2 cellular contexts compared by ENCODE assay signal in the genomic region with DNA sequence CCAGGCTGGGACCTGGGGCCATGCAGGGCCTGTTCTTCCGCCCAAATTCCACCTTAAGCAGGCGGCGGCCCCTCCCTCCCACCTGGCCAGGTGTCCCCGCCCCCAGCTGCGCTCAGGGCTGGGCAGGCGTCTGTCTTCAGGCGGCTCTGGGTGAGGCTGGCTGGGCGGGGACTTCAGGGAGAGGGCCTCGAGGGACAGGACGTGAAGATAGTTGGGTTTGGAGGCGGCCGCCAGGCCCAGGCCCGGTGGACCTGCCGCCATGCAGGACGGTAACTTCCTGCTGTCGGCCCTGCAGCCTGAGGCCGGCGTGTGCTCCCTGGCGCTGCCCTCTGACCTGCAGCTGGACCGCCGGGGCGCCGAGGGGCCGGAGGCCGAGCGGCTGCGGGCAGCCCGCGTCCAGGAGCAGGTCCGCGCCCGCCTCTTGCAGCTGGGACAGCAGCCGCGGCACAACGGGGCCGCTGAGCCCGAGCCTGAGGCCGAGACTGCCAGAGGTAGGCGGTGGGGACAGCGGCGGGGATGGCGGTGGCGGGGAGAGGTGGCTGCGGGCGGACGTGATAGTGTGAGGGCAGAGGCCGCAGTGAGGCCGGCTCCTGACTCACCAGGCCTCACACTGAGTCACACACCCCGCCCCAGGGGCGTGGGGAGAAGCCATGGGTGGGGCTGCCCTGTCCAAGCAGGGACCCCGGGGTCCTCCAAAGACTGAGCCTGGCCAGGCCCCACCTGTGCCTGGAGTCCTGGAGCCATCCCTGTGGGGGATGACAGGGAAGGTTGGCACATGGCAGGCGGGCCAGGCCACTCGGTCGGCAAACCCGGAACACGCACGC.
A peak's percentile ranks its signal among the peaks of the same experiment; 100 is the strongest.
TF ChIP-seq lines count a peak whose summit lies in the region.

A gene with protein sequence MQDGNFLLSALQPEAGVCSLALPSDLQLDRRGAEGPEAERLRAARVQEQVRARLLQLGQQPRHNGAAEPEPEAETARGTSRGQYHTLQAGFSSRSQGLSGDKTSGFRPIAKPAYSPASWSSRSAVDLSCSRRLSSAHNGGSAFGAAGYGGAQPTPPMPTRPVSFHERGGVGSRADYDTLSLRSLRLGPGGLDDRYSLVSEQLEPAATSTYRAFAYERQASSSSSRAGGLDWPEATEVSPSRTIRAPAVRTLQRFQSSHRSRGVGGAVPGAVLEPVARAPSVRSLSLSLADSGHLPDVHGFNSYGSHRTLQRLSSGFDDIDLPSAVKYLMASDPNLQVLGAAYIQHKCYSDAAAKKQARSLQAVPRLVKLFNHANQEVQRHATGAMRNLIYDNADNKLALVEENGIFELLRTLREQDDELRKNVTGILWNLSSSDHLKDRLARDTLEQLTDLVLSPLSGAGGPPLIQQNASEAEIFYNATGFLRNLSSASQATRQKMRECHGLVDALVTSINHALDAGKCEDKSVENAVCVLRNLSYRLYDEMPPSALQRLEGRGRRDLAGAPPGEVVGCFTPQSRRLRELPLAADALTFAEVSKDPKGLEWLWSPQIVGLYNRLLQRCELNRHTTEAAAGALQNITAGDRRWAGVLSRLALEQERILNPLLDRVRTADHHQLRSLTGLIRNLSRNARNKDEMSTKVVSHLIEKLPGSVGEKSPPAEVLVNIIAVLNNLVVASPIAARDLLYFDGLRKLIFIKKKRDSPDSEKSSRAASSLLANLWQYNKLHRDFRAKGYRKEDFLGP (plus strand): TSS at position 176 of the 824 bp plus-strand sequence. CDS start 84 bp downstream, at position 260.

TF ChIP-seq in HepG2, 621 proteins besides CTCF, POLR2A, EP300 and RAD21 (continued from another document and continues in another):
- TF ChIP-seq ZNF709 (CRISPR knock-in tag; IDR thresholded peaks at IDR 0.05) (peak; percentile 85; the same call in 1 of the 2 replicates), NR3C1 (CRISPR knock-in tag; IDR thresholded peaks at IDR 0.05) (no peak), MAZ (IDR thresholded peaks at IDR 0.05; ENCODE audit: borderline replicate concordance, low read depth, low read length) (no peak), MAZ (CRISPR knock-in tag; IDR thresholded peaks at IDR 0.05; ENCODE audit: low read depth) (peak; percentile 59; the same call in 1 of the 2 replicates), RFXAP (CRISPR knock-in tag; IDR thresholded peaks at IDR 0.05; ENCODE audit: borderline replicate concordance) (no peak), POLR2G (IDR thresholded peaks at IDR 0.05; ENCODE audit: low read depth, low read length) (peak; percentile 63), ZNF33B (CRISPR knock-in tag; IDR thresholded peaks at IDR 0.05) (no peak), ZNF567 (CRISPR knock-in tag; IDR thresholded peaks at IDR 0.05; ENCODE audit: borderline replicate concordance) (0 out of 2 replicates have a peak, but pooled peaks have one; percentile 21), ELF1 (CRISPR knock-in tag; IDR thresholded peaks at IDR 0.05) (0 out of 2 replicates have a peak, but pooled peaks have one; percentile 11), TEAD2 (CRISPR knock-in tag; IDR thresholded peaks at IDR 0.05) (no peak), ZNF678 (CRISPR knock-in tag; IDR thresholded peaks at IDR 0.05) (no peak), ZNF792 (CRISPR knock-in tag; IDR thresholded peaks at IDR 0.05) (no peak; the same call in 1 of the 2 replicates), ZNF24 (IDR thresholded peaks at IDR 0.05) (no peak), GFI1 (CRISPR knock-in tag; IDR thresholded peaks at IDR 0.05; ENCODE audit: borderline replicate concordance) (no peak), ZNF121 (CRISPR knock-in tag; IDR thresholded peaks at IDR 0.05) (peak; percentile 42; the same call in 1 of the 2 replicates), MEF2D (CRISPR knock-in tag; IDR thresholded peaks at IDR 0.05) (peak; percentile 18; the same call in 1 of the 2 replicates), ZFX (CRISPR knock-in tag; IDR thresholded peaks at IDR 0.05; ENCODE audit: low read depth) (peak; percentile 93), SP4 (CRISPR knock-in tag; IDR thresholded peaks at IDR 0.05) (no peak; the same call in 1 of the 2 replicates), MZF1 (CRISPR knock-in tag; IDR thresholded peaks at IDR 0.05; ENCODE audit: borderline replicate concordance) (peak; percentile 35; the same call in 1 of the 2 replicates)
- TF ChIP-seq, protein P1, sequence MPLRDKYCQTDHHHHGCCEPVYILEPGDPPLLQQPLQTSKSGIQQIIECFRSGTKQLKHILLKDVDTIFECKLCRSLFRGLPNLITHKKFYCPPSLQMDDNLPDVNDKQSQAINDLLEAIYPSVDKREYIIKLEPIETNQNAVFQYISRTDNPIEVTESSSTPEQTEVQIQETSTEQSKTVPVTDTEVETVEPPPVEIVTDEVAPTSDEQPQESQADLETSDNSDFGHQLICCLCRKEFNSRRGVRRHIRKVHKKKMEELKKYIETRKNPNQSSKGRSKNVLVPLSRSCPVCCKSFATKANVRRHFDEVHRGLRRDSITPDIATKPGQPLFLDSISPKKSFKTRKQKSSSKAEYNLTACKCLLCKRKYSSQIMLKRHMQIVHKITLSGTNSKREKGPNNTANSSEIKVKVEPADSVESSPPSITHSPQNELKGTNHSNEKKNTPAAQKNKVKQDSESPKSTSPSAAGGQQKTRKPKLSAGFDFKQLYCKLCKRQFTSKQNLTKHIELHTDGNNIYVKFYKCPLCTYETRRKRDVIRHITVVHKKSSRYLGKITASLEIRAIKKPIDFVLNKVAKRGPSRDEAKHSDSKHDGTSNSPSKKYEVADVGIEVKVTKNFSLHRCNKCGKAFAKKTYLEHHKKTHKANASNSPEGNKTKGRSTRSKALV (CRISPR knock-in tag; IDR thresholded peaks at IDR 0.05): no peak
- TF ChIP-seq, protein P2, sequence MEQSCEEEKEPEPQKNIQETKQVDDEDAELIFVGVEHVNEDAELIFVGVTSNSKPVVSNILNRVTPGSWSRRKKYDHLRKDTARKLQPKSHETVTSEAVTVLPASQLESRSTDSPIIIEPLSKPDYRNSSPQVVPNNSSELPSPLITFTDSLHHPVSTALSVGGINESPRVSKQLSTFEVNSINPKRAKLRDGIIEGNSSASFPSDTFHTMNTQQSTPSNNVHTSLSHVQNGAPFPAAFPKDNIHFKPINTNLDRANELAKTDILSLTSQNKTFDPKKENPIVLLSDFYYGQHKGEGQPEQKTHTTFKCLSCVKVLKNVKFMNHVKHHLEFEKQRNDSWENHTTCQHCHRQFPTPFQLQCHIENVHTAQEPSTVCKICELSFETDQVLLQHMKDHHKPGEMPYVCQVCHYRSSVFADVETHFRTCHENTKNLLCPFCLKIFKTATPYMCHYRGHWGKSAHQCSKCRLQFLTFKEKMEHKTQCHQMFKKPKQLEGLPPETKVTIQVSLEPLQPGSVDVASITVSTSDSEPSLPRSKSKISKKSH (CRISPR knock-in tag; IDR thresholded peaks at IDR 0.05; ENCODE audit: borderline replicate concordance): no peak; the same call in 1 of the 2 replicates
- TF ChIP-seq, protein P3, sequence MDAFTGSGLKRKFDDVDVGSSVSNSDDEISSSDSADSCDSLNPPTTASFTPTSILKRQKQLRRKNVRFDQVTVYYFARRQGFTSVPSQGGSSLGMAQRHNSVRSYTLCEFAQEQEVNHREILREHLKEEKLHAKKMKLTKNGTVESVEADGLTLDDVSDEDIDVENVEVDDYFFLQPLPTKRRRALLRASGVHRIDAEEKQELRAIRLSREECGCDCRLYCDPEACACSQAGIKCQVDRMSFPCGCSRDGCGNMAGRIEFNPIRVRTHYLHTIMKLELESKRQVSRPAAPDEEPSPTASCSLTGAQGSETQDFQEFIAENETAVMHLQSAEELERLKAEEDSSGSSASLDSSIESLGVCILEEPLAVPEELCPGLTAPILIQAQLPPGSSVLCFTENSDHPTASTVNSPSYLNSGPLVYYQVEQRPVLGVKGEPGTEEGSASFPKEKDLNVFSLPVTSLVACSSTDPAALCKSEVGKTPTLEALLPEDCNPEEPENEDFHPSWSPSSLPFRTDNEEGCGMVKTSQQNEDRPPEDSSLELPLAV (CRISPR knock-in tag; conservative IDR thresholded peaks at IDR 0.05; ENCODE audit: low read depth): no peak
- TF ChIP-seq, protein P4, sequence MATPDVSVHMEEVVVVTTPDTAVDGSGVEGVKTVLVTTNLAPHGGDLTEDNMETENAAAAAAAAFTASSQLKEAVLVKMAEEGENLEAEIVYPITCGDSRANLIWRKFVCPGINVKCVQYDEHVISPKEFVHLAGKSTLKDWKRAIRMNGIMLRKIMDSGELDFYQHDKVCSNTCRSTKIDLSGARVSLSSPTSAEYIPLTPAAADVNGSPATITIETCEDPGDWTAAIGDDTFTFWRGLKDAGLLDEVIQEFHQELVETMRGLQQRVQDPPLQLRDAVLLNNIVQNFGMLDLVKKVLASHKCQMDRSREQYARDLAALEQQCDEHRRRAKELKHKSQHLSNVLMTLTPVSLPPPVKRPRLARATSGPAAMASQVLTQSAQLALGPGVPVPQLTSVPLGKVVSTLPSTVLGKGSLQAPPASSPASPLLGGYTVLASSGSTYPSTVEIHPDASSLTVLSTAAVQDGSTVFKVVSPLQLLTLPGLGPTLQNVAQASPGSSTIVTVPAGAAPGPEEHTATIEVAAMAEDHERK (CRISPR knock-in tag; IDR thresholded peaks at IDR 0.05; ENCODE audit: low read depth): no peak

TF ChIP-seq in K562, 482 proteins besides CTCF, POLR2A, EP300 and RAD21 (continued from another document and continues in another):
- TF ChIP-seq ESRRA (IDR thresholded peaks at IDR 0.05; ENCODE audit: borderline replicate concordance, low read depth) (no peak), JUN (IDR thresholded peaks at IDR 0.05; ENCODE audit: borderline replicate concordance, low read depth, low read length) (peak; percentile 81), JUN (CRISPR knock-in tag; IDR thresholded peaks at IDR 0.05; ENCODE audit: borderline replicate concordance) (peak; percentile 89), ZNF324 (CRISPR knock-in tag; IDR thresholded peaks at IDR 0.05) (no peak), PTBP1 (IDR thresholded peaks at IDR 0.05; ENCODE audit: low read depth, low read length) (no peak), ZNF583 (CRISPR knock-in tag; IDR thresholded peaks at IDR 0.05) (0 out of 2 replicates have a peak, but pooled peaks have one; percentile 39), MEIS2 (IDR thresholded peaks at IDR 0.05; ENCODE audit: partially characterized antibody) (peak; percentile 44), FIP1L1 (IDR thresholded peaks at IDR 0.05; ENCODE audit: low read depth, low read length, poor library complexity, severe bottlenecking) (peak; percentile 67), ATF7 (IDR thresholded peaks at IDR 0.05) (peak; percentile 48; the same call in 1 of the 2 replicates), GTF2F1 (IDR thresholded peaks at IDR 0.05; ENCODE audit: low read depth, low read length) (no peak), TARDBP (IDR thresholded peaks at IDR 0.05) (0 out of 2 replicates have a peak, but pooled peaks have one; percentile 46), MBD2 (IDR thresholded peaks at IDR 0.05; ENCODE audit: borderline replicate concordance, low read depth) (peak; percentile 33; the same call in 1 of the 2 replicates), PHB (CRISPR knock-in tag; IDR thresholded peaks at IDR 0.05) (no peak), ZBTB1 (CRISPR knock-in tag; IDR thresholded peaks at IDR 0.05; ENCODE audit: borderline replicate concordance, low read depth) (peak; percentile 99), ZNF668 (CRISPR knock-in tag; IDR thresholded peaks at IDR 0.05) (no peak), SAP30 (IDR thresholded peaks at IDR 0.05; ENCODE audit: borderline replicate concordance, insufficient read depth, low read depth, low read length, poor library complexity, severe bottlenecking) (peak; percentile 27), NR2C1 (IDR thresholded peaks at IDR 0.05) (peak; percentile 73), NR2C1 (tag; IDR thresholded peaks at IDR 0.05) (peak; percentile 74), ZNF282 (CRISPR knock-in tag; IDR thresholded peaks at IDR 0.05) (0 out of 2 replicates have a peak, but pooled peaks have one; percentile 41), ZBTB17 (CRISPR knock-in tag; IDR thresholded peaks at IDR 0.05) (0 out of 2 replicates have a peak, but pooled peaks have one; percentile 30), TAF7 (tag; IDR thresholded peaks at IDR 0.05) (0 out of 2 replicates have a peak, but pooled peaks have one; percentile 17), CBFA2T2 (conservative IDR thresholded peaks at IDR 0.05) (no peak), MYNN (IDR thresholded peaks at IDR 0.05) (0 out of 2 replicates have a peak, but pooled peaks have one; percentile 41), MYNN (CRISPR knock-in tag; IDR thresholded peaks at IDR 0.05) (no peak), TCF3 (CRISPR knock-in tag; IDR thresholded peaks at IDR 0.05) (0 out of 2 replicates have a peak, but pooled peaks have one; percentile 18), ZNF586 (CRISPR knock-in tag; conservative IDR thresholded peaks at IDR 0.05) (no peak)
- TF ChIP-seq, protein P5, sequence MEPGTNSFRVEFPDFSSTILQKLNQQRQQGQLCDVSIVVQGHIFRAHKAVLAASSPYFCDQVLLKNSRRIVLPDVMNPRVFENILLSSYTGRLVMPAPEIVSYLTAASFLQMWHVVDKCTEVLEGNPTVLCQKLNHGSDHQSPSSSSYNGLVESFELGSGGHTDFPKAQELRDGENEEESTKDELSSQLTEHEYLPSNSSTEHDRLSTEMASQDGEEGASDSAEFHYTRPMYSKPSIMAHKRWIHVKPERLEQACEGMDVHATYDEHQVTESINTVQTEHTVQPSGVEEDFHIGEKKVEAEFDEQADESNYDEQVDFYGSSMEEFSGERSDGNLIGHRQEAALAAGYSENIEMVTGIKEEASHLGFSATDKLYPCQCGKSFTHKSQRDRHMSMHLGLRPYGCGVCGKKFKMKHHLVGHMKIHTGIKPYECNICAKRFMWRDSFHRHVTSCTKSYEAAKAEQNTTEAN (CRISPR knock-in tag; IDR thresholded peaks at IDR 0.05): peak; percentile 59; the same call in 1 of the 2 replicates
- TF ChIP-seq, protein P6, sequence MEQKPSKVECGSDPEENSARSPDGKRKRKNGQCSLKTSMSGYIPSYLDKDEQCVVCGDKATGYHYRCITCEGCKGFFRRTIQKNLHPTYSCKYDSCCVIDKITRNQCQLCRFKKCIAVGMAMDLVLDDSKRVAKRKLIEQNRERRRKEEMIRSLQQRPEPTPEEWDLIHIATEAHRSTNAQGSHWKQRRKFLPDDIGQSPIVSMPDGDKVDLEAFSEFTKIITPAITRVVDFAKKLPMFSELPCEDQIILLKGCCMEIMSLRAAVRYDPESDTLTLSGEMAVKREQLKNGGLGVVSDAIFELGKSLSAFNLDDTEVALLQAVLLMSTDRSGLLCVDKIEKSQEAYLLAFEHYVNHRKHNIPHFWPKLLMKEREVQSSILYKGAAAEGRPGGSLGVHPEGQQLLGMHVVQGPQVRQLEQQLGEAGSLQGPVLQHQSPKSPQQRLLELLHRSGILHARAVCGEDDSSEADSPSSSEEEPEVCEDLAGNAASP (IDR thresholded peaks at IDR 0.05): no peak
- TF ChIP-seq, protein P7, sequence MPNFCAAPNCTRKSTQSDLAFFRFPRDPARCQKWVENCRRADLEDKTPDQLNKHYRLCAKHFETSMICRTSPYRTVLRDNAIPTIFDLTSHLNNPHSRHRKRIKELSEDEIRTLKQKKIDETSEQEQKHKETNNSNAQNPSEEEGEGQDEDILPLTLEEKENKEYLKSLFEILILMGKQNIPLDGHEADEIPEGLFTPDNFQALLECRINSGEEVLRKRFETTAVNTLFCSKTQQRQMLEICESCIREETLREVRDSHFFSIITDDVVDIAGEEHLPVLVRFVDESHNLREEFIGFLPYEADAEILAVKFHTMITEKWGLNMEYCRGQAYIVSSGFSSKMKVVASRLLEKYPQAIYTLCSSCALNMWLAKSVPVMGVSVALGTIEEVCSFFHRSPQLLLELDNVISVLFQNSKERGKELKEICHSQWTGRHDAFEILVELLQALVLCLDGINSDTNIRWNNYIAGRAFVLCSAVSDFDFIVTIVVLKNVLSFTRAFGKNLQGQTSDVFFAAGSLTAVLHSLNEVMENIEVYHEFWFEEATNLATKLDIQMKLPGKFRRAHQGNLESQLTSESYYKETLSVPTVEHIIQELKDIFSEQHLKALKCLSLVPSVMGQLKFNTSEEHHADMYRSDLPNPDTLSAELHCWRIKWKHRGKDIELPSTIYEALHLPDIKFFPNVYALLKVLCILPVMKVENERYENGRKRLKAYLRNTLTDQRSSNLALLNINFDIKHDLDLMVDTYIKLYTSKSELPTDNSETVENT (CRISPR knock-in tag; IDR thresholded peaks at IDR 0.05): 0 out of 2 replicates have a peak, but pooled peaks have one; percentile 71
- TF ChIP-seq, protein P8, sequence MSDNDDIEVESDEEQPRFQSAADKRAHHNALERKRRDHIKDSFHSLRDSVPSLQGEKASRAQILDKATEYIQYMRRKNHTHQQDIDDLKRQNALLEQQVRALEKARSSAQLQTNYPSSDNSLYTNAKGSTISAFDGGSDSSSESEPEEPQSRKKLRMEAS (CRISPR knock-in tag; IDR thresholded peaks at IDR 0.05): peak; percentile 78
